24 cellular contexts compared by ENCODE assay signal in genomic region chr21:46215436-46216131, GRCh38. TPM values are rescaled to one million over a fixed set of nuclear protein-coding genes. Genes with fewer than 3 reads are reported as not detected.
DNase-seq lines count a peak whose midpoint lies in the region; ATAC-seq and TF ChIP-seq lines count a peak whose summit lies in the region.
"Had no signal": no experiment of that assay in that cellular context is flagged by ENCODE, and none has a peak within 500 bp of the region (broad histone marks: within the 10 kb centered on the region; RNA-seq: fewer than 3 reads in every experiment).

No MANE protein-coding gene starts in this region.

- TF ChIP-seq POLR2A in spleen (IDR thresholded peaks at IDR 0.05) = no peak

- ATAC-seq in RWPE2 (ENCODE audit: low read depth) (no peak), left colon (peak; percentile 13), GM21515 (IDR thresholded peaks at IDR 0.05; ENCODE audit: unreplicated experiment) (no peak)
- no peak for ATAC-seq in activated CD8-positive, alpha-beta memory T cell treated with anti-CD3 and anti-CD28 coated beads, Interleukin-2, amount 10 ng/mL, durations not matched to agents 7 days and 5 days
- ATAC-seq: activated CD4-positive, alpha-beta T cell treated with anti-CD3 and anti-CD28 coated beads for 36 hours; natural killer cell; T-helper 17 cell had no signal

- no peaks in the 10 kb centered on the region for H3K4me1 ChIP-seq in RWPE2 (ENCODE audit: insufficient read depth, poor library complexity, severe bottlenecking)
- H3K4me1 ChIP-seq in spleen = no peaks in the 10 kb centered on the region

- no peaks in the 10 kb centered on the region for H3K27me3 Mint-ChIP-seq in activated naive CD4-positive, alpha-beta T cell treated with anti-CD3 and anti-CD28 coated beads, Interleukin-2, amount 10 ng/mL, durations not matched to agents 7 days and 5 days
- no peaks in the 10 kb centered on the region for H3K27me3 Mint-ChIP-seq in activated CD8-positive, alpha-beta memory T cell treated with anti-CD3 and anti-CD28 coated beads, Interleukin-2, amount 10 ng/mL, durations not matched to agents 7 days and 5 days
- H3K27me3 Mint-ChIP-seq: activated CD4-positive, alpha-beta T cell treated with anti-CD3 and anti-CD28 coated beads for 36 hours; activated naive CD8-positive, alpha-beta T cell; T-helper 17 cell had no signal

- H3K36me3 ChIP-seq in RWPE2 (ENCODE audit: low read depth) = peaks cover 81% of the 10 kb centered on the region
- peaks cover 0 to 96% (median 28%) of the 10 kb centered on the region in 6 donors for H3K36me3 ChIP-seq in spleen
- H3K36me3 ChIP-seq: ovary had no signal

- intact Hi-C loops in left colon (cut with DNase I, micrococcal nuclease) = no loop called here
- intact Hi-C loops in spleen (cut with DNase I; ENCODE audit: low total_unique reads) = no loop called here

- no peak overlapping the region for H3K4me3 Mint-ChIP-seq in activated naive CD4-positive, alpha-beta T cell treated with anti-CD3 and anti-CD28 coated beads, Interleukin-2, amount 10 ng/mL, durations not matched to agents 7 days and 5 days
- H3K4me3 Mint-ChIP-seq in activated CD8-positive, alpha-beta memory T cell treated with anti-CD3 and anti-CD28 coated beads, Interleukin-2, amount 10 ng/mL, durations not matched to agents 7 days and 5 days = no peak overlapping the region
- H3K4me3 Mint-ChIP-seq: activated CD4-positive, alpha-beta T cell treated with anti-CD3 and anti-CD28 coated beads for 36 hours; activated naive CD8-positive, alpha-beta T cell; activated T-helper 1 cell treated with anti-CD3 and anti-CD28 coated beads, Interleukin-12 subunit alpha, Interleukin-12 subunit beta, Interleukin-2, Interleukin-4 antibody, amounts not matched to agents 30 ng/mL and 10 ng/mL and 1 ng/mL, durations not matched to agents 14 hours and 24 hours and 36 hours; natural killer cell; T-helper 17 cell had no signal

- CTCF ChIA-PET in activated naive CD4-positive, alpha-beta T cell treated with anti-CD3 and anti-CD28 coated beads, Interleukin-2, amount 10 ng/mL, durations not matched to agents 7 days and 5 days (lab: Charles Lee) = no interaction called here
- CTCF ChIA-PET in activated CD8-positive, alpha-beta memory T cell treated with anti-CD3 and anti-CD28 coated beads, Interleukin-2, amount 10 ng/mL, durations not matched to agents 7 days and 5 days (lab: Charles Lee) = interaction anchor here (0.9 kb wide), 1 partner anchor 9 kb away, joined by 3 read pairs; no protein-coding TSS in a partner anchor

- peaks cover 14% of the 10 kb centered on the region for H3K36me3 Mint-ChIP-seq in activated naive CD4-positive, alpha-beta T cell treated with anti-CD3 and anti-CD28 coated beads, Interleukin-2, amount 10 ng/mL, durations not matched to agents 7 days and 5 days
- H3K36me3 Mint-ChIP-seq in activated CD8-positive, alpha-beta memory T cell treated with anti-CD3 and anti-CD28 coated beads, Interleukin-2, amount 10 ng/mL, durations not matched to agents 7 days and 5 days = no peaks in the 10 kb centered on the region
- H3K36me3 Mint-ChIP-seq: natural killer cell had no signal

- TF ChIP-seq CTCF in RWPE2 (IDR thresholded peaks at IDR 0.05; ENCODE audit: poor library complexity, severe bottlenecking) = no peak
- no peak for TF ChIP-seq CTCF in spleen (IDR thresholded peaks at IDR 0.05 in 8 of 11, conservative IDR thresholded peaks at IDR 0.05 in 3 of 11)

- DNase-seq in activated naive CD4-positive, alpha-beta T cell treated with anti-CD3 and anti-CD28 coated beads, Interleukin-2, amount 10 ng/mL, durations not matched to agents 7 days and 5 days = no peak
- no peak for DNase-seq in activated naive CD4-positive, alpha-beta T cell treated with Interleukin-2 at 50 U/mL for 16 hours
- DNase-seq in RWPE2 (ENCODE audit: low spot score) = peak; percentile 66
- DNase-seq in left colon = no peak
- peak; percentile 57 for DNase-seq in spleen
- no peak for DNase-seq in activated CD8-positive, alpha-beta memory T cell treated with anti-CD3 and anti-CD28 coated beads, Interleukin-2, amount 10 ng/mL, durations not matched to agents 7 days and 5 days
- DNase-seq in NCI-H1048 (lab: John Stamatoyannopoulos, UW) = no peak
- DNase-seq: activated CD4-positive, alpha-beta T cell treated with anti-CD3 and anti-CD28 coated beads for 36 hours; activated CD8-positive, alpha-beta memory T cell treated with anti-CD3 and anti-CD28 coated beads, Interleukin-2, amount 50 U/mL, for 4 hours; BE2C; DMS153; midbrain; natural killer cell; NCI-H1436; NCI-H345; NCI-H748 treated with DMSO at 0.1 percent for 48 hours; retina; T-helper 17 cell had no signal

- H3K27ac ChIP-seq in RWPE2 (ENCODE audit: poor library complexity, severe bottlenecking) = no peak overlapping the region
- H3K27ac ChIP-seq in spleen = no peak overlapping the region
- H3K27ac ChIP-seq: ovary had no signal

- no peaks in the 10 kb centered on the region for H3K9me3 Mint-ChIP-seq in activated naive CD4-positive, alpha-beta T cell treated with anti-CD3 and anti-CD28 coated beads, Interleukin-2, amount 10 ng/mL, durations not matched to agents 7 days and 5 days
- no peaks in the 10 kb centered on the region for H3K9me3 Mint-ChIP-seq in activated CD8-positive, alpha-beta memory T cell treated with anti-CD3 and anti-CD28 coated beads, Interleukin-2, amount 10 ng/mL, durations not matched to agents 7 days and 5 days (ENCODE audit: low read depth)
- H3K9me3 Mint-ChIP-seq: activated T-helper 1 cell treated with anti-CD3 and anti-CD28 coated beads, Interleukin-12 subunit alpha, Interleukin-12 subunit beta, Interleukin-2, Interleukin-4 antibody, amounts not matched to agents 30 ng/mL and 10 ng/mL and 1 ng/mL, durations not matched to agents 14 hours and 24 hours and 36 hours; natural killer cell had no signal

- H3K27me3 ChIP-seq in RWPE2 (ENCODE audit: insufficient read depth, poor library complexity, severe bottlenecking) = no peaks in the 10 kb centered on the region
- H3K27me3 ChIP-seq in spleen (replicated peaks in 1 of 7) = no peaks in the 10 kb centered on the region
- H3K27me3 ChIP-seq: BE2C, dorsolateral prefrontal cortex, ovary had no signal

- H3K4me3 ChIP-seq in RWPE2 (ENCODE audit: severe bottlenecking) = no peak overlapping the region
- H3K4me3 ChIP-seq in spleen = no peak overlapping the region
- H3K4me3 ChIP-seq: dorsolateral prefrontal cortex, ovary, smooth muscle cell had no signal

- H3K4me1 Mint-ChIP-seq in activated naive CD4-positive, alpha-beta T cell treated with anti-CD3 and anti-CD28 coated beads, Interleukin-2, amount 10 ng/mL, durations not matched to agents 7 days and 5 days = peaks cover 2% of the 10 kb centered on the region
- H3K4me1 Mint-ChIP-seq in activated CD8-positive, alpha-beta memory T cell treated with anti-CD3 and anti-CD28 coated beads, Interleukin-2, amount 10 ng/mL, durations not matched to agents 7 days and 5 days = no peaks in the 10 kb centered on the region
- H3K4me1 Mint-ChIP-seq: activated CD4-positive, alpha-beta T cell treated with anti-CD3 and anti-CD28 coated beads for 36 hours had no signal

- 87 to 90% (median 89%) methylated on average over 10 to 20 of the region's 20 CpGs for WGBS in spleen, 5 donors

- H3K27ac Mint-ChIP-seq in activated naive CD4-positive, alpha-beta T cell treated with anti-CD3 and anti-CD28 coated beads, Interleukin-2, amount 10 ng/mL, durations not matched to agents 7 days and 5 days = peak overlapping the region; percentile 37
- H3K27ac Mint-ChIP-seq in activated CD8-positive, alpha-beta memory T cell treated with anti-CD3 and anti-CD28 coated beads, Interleukin-2, amount 10 ng/mL, durations not matched to agents 7 days and 5 days = no peak overlapping the region
- H3K27ac Mint-ChIP-seq: activated CD4-positive, alpha-beta T cell treated with anti-CD3 and anti-CD28 coated beads for 36 hours; activated naive CD8-positive, alpha-beta T cell; activated T-helper 1 cell treated with anti-CD3 and anti-CD28 coated beads, Interleukin-12 subunit alpha, Interleukin-12 subunit beta, Interleukin-2, Interleukin-4 antibody, amounts not matched to agents 30 ng/mL and 10 ng/mL and 1 ng/mL, durations not matched to agents 14 hours and 24 hours and 36 hours had no signal

- H3K9me3 ChIP-seq in RWPE2 (ENCODE audit: severe bottlenecking) (no peaks in the 10 kb centered on the region), spleen (no peaks in the 10 kb centered on the region)
- H3K9me3 ChIP-seq: BE2C, ovary had no signal

RNA-seq across cellular contexts. Expression of gene LSS, which starts 13.0 kb away (rescaled TPM):
- 100 to 1,000 TPM in 1 of 2 donors, 10 to 100 TPM in 1; 65.6 to 140 TPM for total RNA-seq in left colon
- 10 to 100 TPM; 18.2 to 31.2 (median 28.8) TPM for total RNA-seq in spleen
- polyA plus RNA-seq in spleen = 10 to 100 TPM in 1 of 3 donors, 1 to 10 TPM in 2; 6.3 to 17.5 (median 9.8) TPM
- total RNA-seq in activated CD8-positive, alpha-beta memory T cell treated with anti-CD3 and anti-CD28 coated beads, Interleukin-2, amount 10 ng/mL, durations not matched to agents 7 days and 5 days = 10 to 100 TPM; 44.9 to 49.5 TPM

RNA-seq across cellular contexts. Expression of gene SPATC1L, which starts 31.3 kb away (rescaled TPM):
- 1 to 10 TPM; 5.9 to 8.0 TPM for total RNA-seq in left colon
- total RNA-seq in spleen = 10 to 100 TPM in 2 of 7 donors, 1 to 10 TPM in 5; 4.4 to 10.5 (median 7.7) TPM
- 10 to 100 TPM; 10.8 to 13.4 (median 13.1) TPM for polyA plus RNA-seq in spleen
- 1 to 10 TPM; 4.2 to 4.8 TPM for total RNA-seq in activated CD8-positive, alpha-beta memory T cell treated with anti-CD3 and anti-CD28 coated beads, Interleukin-2, amount 10 ng/mL, durations not matched to agents 7 days and 5 days

Comparison
In these comparisons a context has a peak if more than half of its experiments do, and no peak if none do; other contexts are left out.
1. DNase-seq: peak in RWPE2 (single experiment) and spleen (single experiment); none in activated naive CD4-positive, alpha-beta T cell treated with anti-CD3 and anti-CD28 coated beads, Interleukin-2, amount 10 ng/mL, durations not matched to agents 7 days and 5 days (single experiment), activated naive CD4-positive, alpha-beta T cell treated with Interleukin-2 at 50 U/mL for 16 hours (single experiment), left colon (0 of 2), activated CD8-positive, alpha-beta memory T cell treated with anti-CD3 and anti-CD28 coated beads, Interleukin-2, amount 10 ng/mL, durations not matched to agents 7 days and 5 days (single experiment) and NCI-H1048 (single experiment).